ENCODE assay signal across 1 cellular context in genomic region chr21:22900511-22900910, GRCh38.
TF ChIP-seq lines count a peak whose summit lies in the region.

No MANE protein-coding gene starts in this region.

TF ChIP-seq in HepG2, 621 proteins besides CTCF, POLR2A, EP300 and RAD21 (continued from another document):
- TF ChIP-seq BCL3 (CRISPR knock-in tag; IDR thresholded peaks at IDR 0.05) (no peak), ZNF563 (CRISPR knock-in tag; IDR thresholded peaks at IDR 0.05) (no peak), ZNF354B (CRISPR knock-in tag; IDR thresholded peaks at IDR 0.05) (no peak), ZNF33B (CRISPR knock-in tag; IDR thresholded peaks at IDR 0.05) (no peak), FOXC1 (CRISPR knock-in tag; IDR thresholded peaks at IDR 0.05; ENCODE audit: borderline replicate concordance) (no peak), HOXA9 (CRISPR knock-in tag; IDR thresholded peaks at IDR 0.05; ENCODE audit: borderline replicate concordance) (no peak), ZBTB43 (CRISPR knock-in tag; conservative IDR thresholded peaks at IDR 0.05) (no peak)
- TF ChIP-seq, protein P1, sequence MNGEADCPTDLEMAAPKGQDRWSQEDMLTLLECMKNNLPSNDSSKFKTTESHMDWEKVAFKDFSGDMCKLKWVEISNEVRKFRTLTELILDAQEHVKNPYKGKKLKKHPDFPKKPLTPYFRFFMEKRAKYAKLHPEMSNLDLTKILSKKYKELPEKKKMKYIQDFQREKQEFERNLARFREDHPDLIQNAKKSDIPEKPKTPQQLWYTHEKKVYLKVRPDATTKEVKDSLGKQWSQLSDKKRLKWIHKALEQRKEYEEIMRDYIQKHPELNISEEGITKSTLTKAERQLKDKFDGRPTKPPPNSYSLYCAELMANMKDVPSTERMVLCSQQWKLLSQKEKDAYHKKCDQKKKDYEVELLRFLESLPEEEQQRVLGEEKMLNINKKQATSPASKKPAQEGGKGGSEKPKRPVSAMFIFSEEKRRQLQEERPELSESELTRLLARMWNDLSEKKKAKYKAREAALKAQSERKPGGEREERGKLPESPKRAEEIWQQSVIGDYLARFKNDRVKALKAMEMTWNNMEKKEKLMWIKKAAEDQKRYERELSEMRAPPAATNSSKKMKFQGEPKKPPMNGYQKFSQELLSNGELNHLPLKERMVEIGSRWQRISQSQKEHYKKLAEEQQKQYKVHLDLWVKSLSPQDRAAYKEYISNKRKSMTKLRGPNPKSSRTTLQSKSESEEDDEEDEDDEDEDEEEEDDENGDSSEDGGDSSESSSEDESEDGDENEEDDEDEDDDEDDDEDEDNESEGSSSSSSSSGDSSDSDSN (CRISPR knock-in tag; IDR thresholded peaks at IDR 0.05) = no peak
